ENCODE assay signal across 9 cellular contexts in the genomic region with DNA sequence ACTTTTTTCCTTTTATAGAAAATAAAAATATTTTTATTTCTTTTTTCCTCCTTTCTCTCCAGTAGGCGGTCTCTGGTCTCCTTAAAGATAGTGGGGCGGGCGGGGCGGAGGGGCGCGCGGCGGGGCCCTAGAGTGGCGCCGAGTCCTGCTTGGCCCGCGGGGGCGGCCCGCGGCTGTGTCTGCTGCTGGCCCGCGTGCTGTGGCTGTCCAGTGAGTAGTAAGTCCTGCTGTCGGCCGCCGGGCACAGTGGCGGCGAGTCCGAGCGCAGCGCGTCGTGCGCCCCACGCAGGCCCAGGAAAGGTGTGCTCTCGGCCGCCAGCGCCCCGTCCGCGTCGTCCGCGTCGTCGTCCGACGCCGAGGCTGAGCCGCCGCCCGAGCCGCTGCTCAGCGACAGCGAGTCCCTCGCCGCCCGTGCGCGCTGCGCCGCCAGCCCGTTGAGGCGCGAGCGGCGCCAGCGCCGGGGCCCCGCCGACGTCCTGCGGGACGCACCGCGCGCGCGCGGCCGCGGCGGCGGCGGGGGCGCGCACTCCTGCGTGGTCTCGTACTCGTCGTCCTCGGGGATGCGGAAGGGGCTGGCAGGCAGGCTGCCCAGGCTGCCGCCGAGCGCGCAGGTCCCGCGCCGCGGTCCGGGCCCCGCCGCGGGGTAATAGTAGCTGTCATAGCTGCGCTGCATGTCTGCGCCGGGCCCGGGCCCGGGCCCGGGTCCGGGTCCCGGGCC. TPM values are rescaled to one million over a fixed set of nuclear protein-coding genes. Genes with fewer than 3 reads are reported as not detected.
DNase-seq lines count a peak whose midpoint lies in the region; ATAC-seq, FAIRE-seq and TF ChIP-seq lines count a peak whose summit lies in the region.
"Had no signal": no experiment of that assay in that cellular context is flagged by ENCODE, and none has a peak within 500 bp of the region (broad histone marks: within the 10 kb centered on the region; RNA-seq: fewer than 3 reads in every experiment).

No MANE protein-coding gene starts in this region.

- no peaks in the 10 kb centered on the region for H3K27me3 ChIP-seq in thoracic aorta (replicated peaks; ENCODE audit: insufficient read depth)

- H3K27ac Mint-ChIP-seq in glutamatergic neuron (ENCODE audit: unreplicated experiment) (no peak overlapping the region), osteocyte (ENCODE audit: unreplicated experiment) (no peak overlapping the region)

- H3K4me1 Mint-ChIP-seq in glutamatergic neuron (ENCODE audit: low read depth, unreplicated experiment) (no peaks in the 10 kb centered on the region), osteocyte (ENCODE audit: unreplicated experiment) (peaks cover 3% of the 10 kb centered on the region)

- peak; percentile 65 for DNase-seq in GM18507 (ENCODE audit: extremely low spot score, insufficient read length, low read depth)
- DNase-seq in RPMI8226, result peak; percentile 37
- DNase-seq in activated naive CD4-positive, alpha-beta T cell treated with Interleukin-2 at 50 U/mL for 16 hours, result peak; percentile 77
- DNase-seq in glutamatergic neuron, result peak; percentile 66
- no peak for DNase-seq in osteocyte (ENCODE audit: extremely low spot score, unreplicated experiment)
- DNase-seq in thoracic aorta (ENCODE audit: low spot score), result peak; percentile 20
- DNase-seq in KG1 (lab: John Stamatoyannopoulos, UW), result no peak

- no peaks in the 10 kb centered on the region for H3K36me3 ChIP-seq in thoracic aorta

- H3K27ac ChIP-seq in thoracic aorta, result peak overlapping the region; percentile 85 to 86

- peaks cover 3% of the 10 kb centered on the region for H3K9me3 Mint-ChIP-seq in glutamatergic neuron (ENCODE audit: unreplicated experiment)
- H3K9me3 Mint-ChIP-seq in osteocyte (ENCODE audit: unreplicated experiment), result no peaks in the 10 kb centered on the region

- H3K4me3 Mint-ChIP-seq in glutamatergic neuron (ENCODE audit: unreplicated experiment) (no peak overlapping the region), osteocyte (ENCODE audit: unreplicated experiment) (peak overlapping the region; percentile 57)

- H3K9me3 ChIP-seq in thoracic aorta, result no peaks in the 10 kb centered on the region

- H3K36me3 Mint-ChIP-seq in glutamatergic neuron (ENCODE audit: unreplicated experiment) (no peaks in the 10 kb centered on the region), osteocyte (ENCODE audit: unreplicated experiment) (no peaks in the 10 kb centered on the region)

- FAIRE-seq in GM18507 (lab: Jason Lieb, UNC), result peak; percentile 66

- ATAC-seq in HG02798 (IDR thresholded peaks at IDR 0.05; ENCODE audit: poor library complexity, unreplicated experiment) (peak; percentile 69), thoracic aorta (ENCODE audit: insufficient number of reproducible peaks, low FRiP score, low read depth) (peak; percentile 63)

- TF ChIP-seq CTCF in glutamatergic neuron (IDR thresholded peaks at IDR 0.05; ENCODE audit: partially characterized antibody, unreplicated experiment) (no peak), osteocyte (IDR thresholded peaks at IDR 0.05) (peak; percentile 25), thoracic aorta (IDR thresholded peaks at IDR 0.05) (peak; percentile 26)

- H3K4me1 ChIP-seq in thoracic aorta (ENCODE audit: control insufficient read depth in 1 of 2, low read depth in 2 of 2), result no peaks in the 10 kb centered on the region

- H3K27me3 Mint-ChIP-seq in glutamatergic neuron (ENCODE audit: unreplicated experiment) (peaks cover 15% of the 10 kb centered on the region), osteocyte (ENCODE audit: unreplicated experiment) (peaks cover 41% of the 10 kb centered on the region)

- H3K4me3 ChIP-seq in thoracic aorta, result peak overlapping the region; percentile 91

RNA-seq across cellular contexts. Expression of gene PSD2, which starts 52.3 kb away (rescaled TPM):
- total RNA-seq in glutamatergic neuron (ENCODE audit: unreplicated experiment), result 2.3 TPM
- 0.57 and 0.62 TPM in 2 replicates for total RNA-seq in osteocyte
- under 1 TPM; 0.14 to 0.41 TPM for total RNA-seq in thoracic aorta
- total RNA-seq: glomerular endothelial cell had no signal

Comparison
In these comparisons a context has a peak if more than half of its experiments do, and no peak if none do; other contexts are left out.
1. DNase-seq: peak in GM18507 (single experiment), RPMI8226 (single experiment), activated naive CD4-positive, alpha-beta T cell treated with Interleukin-2 at 50 U/mL for 16 hours (single experiment), glutamatergic neuron (single experiment) and thoracic aorta (single experiment); none in osteocyte (single experiment) and KG1 (single experiment).